1 cellular context compared by ENCODE assay signal in genomic region chr10:5658871-5659618, GRCh38.
TF ChIP-seq lines count a peak whose summit lies in the region.

No MANE protein-coding gene starts in this region.

TF ChIP-seq in HEK293T, 16 proteins besides CTCF, POLR2A, EP300 and RAD21 (continued from another document):
- TF ChIP-seq FOXK2 (IDR thresholded peaks at IDR 0.05) (no peak), PKNOX1 (IDR thresholded peaks at IDR 0.05) (peak; percentile 91)
TF ChIP-seq in HEK293T: peak in this region for 1.
